29 cellular contexts compared by ENCODE assay signal in the genomic region with DNA sequence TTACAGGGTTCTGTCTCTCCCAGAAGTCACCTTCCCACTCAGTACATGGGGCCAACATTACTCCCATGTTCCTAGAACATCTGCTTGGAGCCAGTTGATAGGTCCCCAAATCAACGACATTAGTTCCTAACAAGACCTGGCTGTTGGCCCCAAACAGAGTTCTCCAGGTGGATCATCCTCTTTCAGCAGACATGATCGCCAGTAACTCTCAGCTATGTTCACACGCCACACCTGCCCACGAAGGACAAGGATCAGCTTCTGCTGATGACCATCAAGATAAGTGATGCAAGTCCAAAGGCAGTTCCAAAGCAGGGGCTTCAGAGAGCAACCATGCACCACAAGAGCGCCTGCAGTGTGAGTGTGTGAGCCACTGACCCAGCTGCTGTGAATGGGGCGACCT.
"Had no signal": no experiment of that assay in that cellular context is flagged by ENCODE, and none has a peak within 500 bp of the region (broad histone marks: within the 10 kb centered on the region; RNA-seq: fewer than 3 reads in every experiment).

No MANE protein-coding gene starts in this region.

- H3K9me3 Mint-ChIP-seq: activated B cell treated with CpG ODN at 0.5 μM for 24 hours; activated CD8-positive, alpha-beta T cell treated with anti-CD3 and anti-CD28 coated beads for 36 hours; activated naive CD4-positive, alpha-beta T cell treated with anti-CD3 and anti-CD28 coated beads for 36 hours; activated naive CD4-positive, alpha-beta T cell treated with anti-CD3 and anti-CD28 coated beads, Interleukin-2, amount 50 U/mL, for 24 hours; activated naive CD8-positive, alpha-beta T cell treated with anti-CD3 and anti-CD28 coated beads for 36 hours; activated naive CD8-positive, alpha-beta T cell treated with anti-CD3 and anti-CD28 coated beads, Interleukin-2, amount 50 U/mL, for 24 hours; activated T-helper 1 cell treated with anti-CD3 and anti-CD28 coated beads, Interleukin-12 subunit alpha, Interleukin-12 subunit beta, Interleukin-2, Interleukin-4 antibody, amounts not matched to agents 30 ng/mL and 10 ng/mL and 1 ng/mL, durations not matched to agents 14 hours and 24 hours and 36 hours; activated T-helper 2 cell treated with anti-CD3 and anti-CD28 coated beads, Interferon-gamma antibody, Interleukin-2, Interleukin-4, amounts not matched to agents 10 μg/mL and 5 μg/mL and 100 μg/mL, durations not matched to agents 14 hours and 24 hours and 36 hours; T-cell; T-helper 1 cell treated with Interleukin-12 subunit alpha and Interleukin-12 subunit beta and Interleukin-4 antibody, amounts not matched to agents 30 μg/mL and 1 μg/mL, for 36 hours had no signal

- H3K27ac ChIP-seq: adrenal gland, body of pancreas, foreskin keratinocyte, gastroesophageal sphincter, heart right ventricle, WERI-Rb-1 had no signal

- H3K4me3 ChIP-seq: adrenal gland, body of pancreas, gastroesophageal sphincter, heart right ventricle had no signal

- H3K27me3 Mint-ChIP-seq: activated B cell treated with CpG ODN at 0.5 μM for 24 hours; activated CD8-positive, alpha-beta T cell treated with anti-CD3 and anti-CD28 coated beads for 36 hours; activated naive CD4-positive, alpha-beta T cell treated with anti-CD3 and anti-CD28 coated beads, Interleukin-2, amount 50 U/mL, for 24 hours; activated naive CD8-positive, alpha-beta T cell treated with anti-CD3 and anti-CD28 coated beads for 36 hours; activated naive CD8-positive, alpha-beta T cell treated with anti-CD3 and anti-CD28 coated beads, Interleukin-2, amount 50 U/mL, for 24 hours; T-cell had no signal

- H3K27me3 ChIP-seq: adrenal gland, body of pancreas, foreskin keratinocyte, gastroesophageal sphincter, heart right ventricle had no signal

- H3K27ac Mint-ChIP-seq: activated B cell treated with CpG ODN at 0.5 μM for 24 hours; activated CD8-positive, alpha-beta T cell treated with anti-CD3 and anti-CD28 coated beads for 36 hours; activated naive CD4-positive, alpha-beta T cell treated with anti-CD3 and anti-CD28 coated beads for 36 hours; activated naive CD8-positive, alpha-beta T cell treated with anti-CD3 and anti-CD28 coated beads for 36 hours; activated naive CD8-positive, alpha-beta T cell treated with anti-CD3 and anti-CD28 coated beads, Interleukin-2, amount 50 U/mL, for 24 hours; activated T-helper 1 cell treated with anti-CD3 and anti-CD28 coated beads, Interleukin-12 subunit alpha, Interleukin-12 subunit beta, Interleukin-2, Interleukin-4 antibody, amounts not matched to agents 30 ng/mL and 10 ng/mL and 1 ng/mL, durations not matched to agents 14 hours and 24 hours and 36 hours; activated T-helper 2 cell treated with anti-CD3 and anti-CD28 coated beads, Interferon-gamma antibody, Interleukin-2, Interleukin-4, amounts not matched to agents 10 μg/mL and 5 μg/mL and 100 μg/mL, durations not matched to agents 14 hours and 24 hours and 36 hours; T-cell; T-helper 1 cell treated with Interleukin-12 subunit alpha and Interleukin-12 subunit beta and Interleukin-4 antibody, amounts not matched to agents 30 μg/mL and 1 μg/mL, for 36 hours had no signal

- H3K9me3 ChIP-seq: adrenal gland, body of pancreas, gastroesophageal sphincter, heart right ventricle had no signal

- ATAC-seq: activated CD4-positive, CD25-positive, alpha-beta regulatory T cell treated with anti-CD3 and anti-CD28 coated beads, Interleukin-2, amount 50 U/mL, for 24 hours; activated CD8-positive, alpha-beta T cell treated with anti-CD3 and anti-CD28 coated beads for 36 hours; activated naive CD8-positive, alpha-beta T cell treated with anti-CD3 and anti-CD28 coated beads, Interleukin-2, amount 50 U/mL, for 24 hours; body of pancreas; esophagus mucosa; foreskin keratinocyte; gastroesophageal sphincter; heart right ventricle; T-cell had no signal

- H3K4me1 Mint-ChIP-seq: activated B cell treated with CpG ODN at 0.5 μM for 24 hours had no signal

- H3K4me3 Mint-ChIP-seq: activated B cell treated with CpG ODN at 0.5 μM for 24 hours; activated CD8-positive, alpha-beta T cell treated with anti-CD3 and anti-CD28 coated beads for 36 hours; activated naive CD4-positive, alpha-beta T cell treated with anti-CD3 and anti-CD28 coated beads for 36 hours; activated naive CD4-positive, alpha-beta T cell treated with anti-CD3 and anti-CD28 coated beads, Interleukin-2, amount 50 U/mL, for 24 hours; activated naive CD8-positive, alpha-beta T cell treated with anti-CD3 and anti-CD28 coated beads for 36 hours; activated naive CD8-positive, alpha-beta T cell treated with anti-CD3 and anti-CD28 coated beads, Interleukin-2, amount 50 U/mL, for 24 hours; activated T-helper 1 cell treated with anti-CD3 and anti-CD28 coated beads, Interleukin-12 subunit alpha, Interleukin-12 subunit beta, Interleukin-2, Interleukin-4 antibody, amounts not matched to agents 30 ng/mL and 10 ng/mL and 1 ng/mL, durations not matched to agents 14 hours and 24 hours and 36 hours; T-cell; T-helper 1 cell treated with Interleukin-12 subunit alpha and Interleukin-12 subunit beta and Interleukin-4 antibody, amounts not matched to agents 30 μg/mL and 1 μg/mL, for 36 hours had no signal

- DNase-seq: activated B cell treated with CpG ODN at 0.5 μM for 24 hours; activated CD4-positive, alpha-beta T cell treated with anti-CD3 and anti-CD28 coated beads for 48 hours; activated CD4-positive, alpha-beta T cell treated with anti-CD3 and anti-CD28 coated beads, Interleukin-2, amount 50 U/mL, for 1 hour; activated CD4-positive, alpha-beta T cell treated with anti-CD3 and anti-CD28 coated beads, Interleukin-2, amount 50 U/mL, for 48 hours; activated CD8-positive, alpha-beta T cell treated with anti-CD3 and anti-CD28 coated beads for 36 hours; activated effector memory CD4-positive, alpha-beta T cell treated with anti-CD3 and anti-CD28 coated beads, Interleukin-2, amount 50 U/mL, for 16 hours; activated naive CD4-positive, alpha-beta T cell treated with anti-CD3 and anti-CD28 coated beads for 36 hours; activated naive CD8-positive, alpha-beta T cell treated with anti-CD3 and anti-CD28 coated beads for 36 hours; activated naive CD8-positive, alpha-beta T cell treated with anti-CD3 and anti-CD28 coated beads, Interleukin-2, amount 50 U/mL, for 24 hours; activated T-cell treated with anti-CD3 and anti-CD28 coated beads, Interleukin-2, amount 50 U/mL, for 1 hour; adrenal gland; amygdala; aorta; body of pancreas; caudate nucleus; effector CD8-positive, alpha-beta T cell; foreskin keratinocyte; heart right ventricle; SW 1271; T-cell; T1000; WERI-Rb-1 had no signal

- H3K4me1 ChIP-seq: adrenal gland, body of pancreas, foreskin keratinocyte, gastroesophageal sphincter, heart right ventricle had no signal
